In genomic region chr11:69141742-69142141, GRCh38 we compare ENCODE assay signal across 20 cellular contexts. TPM values are rescaled to one million over a fixed set of nuclear protein-coding genes. Genes with fewer than 3 reads are reported as not detected.
"Had no signal": no experiment of that assay in that cellular context is flagged by ENCODE, and none has a peak within 500 bp of the region (broad histone marks: within the 10 kb centered on the region; RNA-seq: fewer than 3 reads in every experiment).

No MANE protein-coding gene starts in this region.

- H3K27me3 Mint-ChIP-seq: activated naive CD8-positive, alpha-beta T cell treated with anti-CD3 and anti-CD28 coated beads, Interleukin-2, amount 10 ng/mL, durations not matched to agents 7 days and 5 days had no signal

- H3K9me3 ChIP-seq: gastrocnemius medialis, pancreas, thyroid gland had no signal

- H3K36me3 ChIP-seq: brain microvascular endothelial cell, gastrocnemius medialis, pancreas, thyroid gland had no signal

- DNase-seq: activated CD4-positive, alpha-beta T cell treated with anti-CD3 and anti-CD28 coated beads, Interleukin-2, amount 10 ng/mL, durations not matched to agents 7 days and 5 days; activated CD4-positive, CD25-positive, alpha-beta regulatory T cell; activated CD8-positive, alpha-beta memory T cell treated with anti-CD3 and anti-CD28 coated beads, Interleukin-2, amount 50 U/mL, for 48 hours; activated gamma-delta T cell treated with Interleukin-2 at 50 U/mL for 16 hours; activated naive CD8-positive, alpha-beta T cell treated with anti-CD3 and anti-CD28 coated beads, Interleukin-2, amount 10 ng/mL, durations not matched to agents 7 days and 5 days; activated T-cell treated with anti-CD3 and anti-CD28 coated beads, Interleukin-2, amount 50 U/mL, for 72 hours; anterior cingulate cortex; brain microvascular endothelial cell; dermis blood vessel endothelial cell; endodermal cell; gastrocnemius medialis; islet precursor cell; naive B cell; pancreas; stimulated activated CD4-positive, alpha-beta T cell treated with anti-CD3 and anti-CD28 coated beads, Interleukin-1b, Interleukin-23, amount 100 ng/mL, for 48 hours; T-helper 2 cell; thyroid gland had no signal

- H3K27ac Mint-ChIP-seq: activated CD4-positive, alpha-beta T cell treated with anti-CD3 and anti-CD28 coated beads, Interleukin-2, amount 10 ng/mL, durations not matched to agents 7 days and 5 days; activated naive CD8-positive, alpha-beta T cell treated with anti-CD3 and anti-CD28 coated beads, Interleukin-2, amount 10 ng/mL, durations not matched to agents 7 days and 5 days; activated T-cell treated with anti-CD3 and anti-CD28 coated beads, Interleukin-2, amount 50 U/mL, for 72 hours; endodermal cell had no signal

- H3K4me3 Mint-ChIP-seq: activated CD4-positive, alpha-beta T cell treated with anti-CD3 and anti-CD28 coated beads, Interleukin-2, amount 10 ng/mL, durations not matched to agents 7 days and 5 days; activated naive CD8-positive, alpha-beta T cell treated with anti-CD3 and anti-CD28 coated beads, Interleukin-2, amount 10 ng/mL, durations not matched to agents 7 days and 5 days; activated T-cell treated with anti-CD3 and anti-CD28 coated beads, Interleukin-2, amount 50 U/mL, for 72 hours; central memory CD8-positive, alpha-beta T cell; endodermal cell had no signal

- H3K4me1 ChIP-seq: gastrocnemius medialis, pancreas had no signal

- H3K4me3 ChIP-seq: gastrocnemius medialis, pancreas, thyroid gland had no signal

- H3K27me3 ChIP-seq: brain microvascular endothelial cell, gastrocnemius medialis, pancreas, thyroid gland had no signal

- ATAC-seq: activated T-cell treated with anti-CD3 and anti-CD28 coated beads, Interleukin-2, amount 50 U/mL, for 72 hours; gastrocnemius medialis; left lobe of liver; pancreas had no signal

- H3K4me1 Mint-ChIP-seq: activated CD4-positive, alpha-beta T cell treated with anti-CD3 and anti-CD28 coated beads, Interleukin-2, amount 10 ng/mL, durations not matched to agents 7 days and 5 days; activated naive CD8-positive, alpha-beta T cell treated with anti-CD3 and anti-CD28 coated beads, Interleukin-2, amount 10 ng/mL, durations not matched to agents 7 days and 5 days; central memory CD8-positive, alpha-beta T cell had no signal

- H3K27ac ChIP-seq: brain microvascular endothelial cell, gastrocnemius medialis, pancreas had no signal

RNA-seq across cellular contexts. Expression of gene SMIM38, which starts 14.0 kb away (rescaled TPM):
- total RNA-seq: epithelial cell of proximal tubule, left lobe of liver had no signal
